ENCODE assay signal across 14 cellular contexts in the genomic region with DNA sequence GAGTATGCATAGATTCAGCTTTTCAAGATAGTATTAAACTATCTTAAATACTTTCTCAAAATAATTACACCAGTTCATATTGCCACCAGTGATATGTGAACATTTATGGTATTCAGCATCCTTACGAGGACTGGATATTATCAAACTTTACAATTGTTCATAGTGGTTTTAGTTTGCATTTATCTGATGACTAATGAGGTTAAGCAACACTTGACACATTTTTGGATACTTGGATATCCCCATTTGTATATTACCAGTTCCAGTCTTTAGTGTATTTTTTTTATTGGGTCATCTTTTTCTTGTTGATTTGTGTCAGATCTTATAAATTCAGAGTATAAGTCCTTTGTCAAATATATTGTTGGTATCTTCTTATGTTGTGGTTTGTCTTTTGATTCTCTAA.
DNase-seq lines count a peak whose midpoint lies in the region; FAIRE-seq and TF ChIP-seq lines count a peak whose summit lies in the region.
"Had no signal": no experiment of that assay in that cellular context is flagged by ENCODE, and none has a peak within 500 bp of the region (broad histone marks: within the 10 kb centered on the region; RNA-seq: fewer than 3 reads in every experiment).

No MANE protein-coding gene starts in this region.

- H3K27ac ChIP-seq in 22Rv1 (peak overlapping the region; percentile 44), astrocyte (ENCODE audit: low read depth, low read length) (no peak overlapping the region), fibroblast of lung (ENCODE audit: insufficient read depth, low read length) (no peak overlapping the region)
- H3K27ac ChIP-seq: BLaER1 had no signal

- H3K9me3 ChIP-seq in astrocyte (ENCODE audit: insufficient read depth, low read depth, low read length) (no peaks in the 10 kb centered on the region), fibroblast of lung (ENCODE audit: control insufficient read depth, insufficient read depth, low read depth, low read length) (no peaks in the 10 kb centered on the region)
- H3K9me3 ChIP-seq: BLaER1, Caco-2 had no signal

- H3K4me1 Mint-ChIP-seq in astrocyte (ENCODE audit: low read depth, unreplicated experiment), result peaks cover 2% of the 10 kb centered on the region
- H3K4me1 Mint-ChIP-seq: CD8-positive, alpha-beta memory T cell had no signal

- H3K27me3 ChIP-seq in astrocyte (ENCODE audit: insufficient read depth, low read length), result no peaks in the 10 kb centered on the region
- no peaks in the 10 kb centered on the region for H3K27me3 ChIP-seq in fibroblast of lung (ENCODE audit: control insufficient read depth, insufficient read depth, low read length)
- H3K27me3 ChIP-seq: BLaER1 had no signal

- H3K4me3 ChIP-seq in astrocyte (ENCODE audit: insufficient read depth, low read depth, low read length) (no peak overlapping the region), fibroblast of lung (replicated peaks in 1 of 4; ENCODE audit: control extremely low read depth in 1 of 4, insufficient read depth in 1 of 4, low read depth in 3 of 4, low read length in 4 of 4) (no peak overlapping the region)
- H3K4me3 ChIP-seq: BLaER1 had no signal

- H3K36me3 Mint-ChIP-seq in astrocyte (ENCODE audit: low read depth, unreplicated experiment), result no peaks in the 10 kb centered on the region
- H3K36me3 Mint-ChIP-seq: CD8-positive, alpha-beta memory T cell had no signal

- DNase-seq in astrocyte (ENCODE audit: low read depth) (peak; percentile 63), fibroblast of lung (ENCODE audit: low read depth in 2 of 2) (peak; percentile 67 to 80), RPMI8226 (no peak), middle frontal gyrus (ENCODE audit: extremely low spot score, low spot score) (no peak), GM10266 (ENCODE audit: extremely low spot score) (no peak)
- DNase-seq: 8988T; AML-193; Caco-2; CD8-positive, alpha-beta memory T cell; GF-D8; HCEC 1CT had no signal

- FAIRE-seq in astrocyte (lab: Jason Lieb, UNC) (no peak), islet of Langerhans (lab: Jason Lieb, UNC) (peak; percentile 79)

- H3K79me2 ChIP-seq in astrocyte (ENCODE audit: insufficient read depth, low read length) (no peaks in the 10 kb centered on the region), fibroblast of lung (ENCODE audit: control insufficient read depth, insufficient read depth, low read length) (no peaks in the 10 kb centered on the region)

- TF ChIP-seq CTCF in 22Rv1 (IDR thresholded peaks at IDR 0.05) (no peak), astrocyte (IDR thresholded peaks at IDR 0.05; ENCODE audit: insufficient read depth, low read depth, low read length) (no peak), fibroblast of lung (conservative IDR thresholded peaks at IDR 0.05 in 1 of 2, IDR thresholded peaks at IDR 0.05 in 1 of 2; ENCODE audit: low read depth in 1 of 2, low read length in 2 of 2) (no peak), GM10266 (IDR thresholded peaks at IDR 0.05; ENCODE audit: control insufficient read depth, insufficient read depth, low read depth, missing control alignments) (no peak)

- no peaks in the 10 kb centered on the region for H4K20me1 ChIP-seq in astrocyte (ENCODE audit: insufficient read depth, low read length)
- no peaks in the 10 kb centered on the region for H4K20me1 ChIP-seq in fibroblast of lung (ENCODE audit: control insufficient read depth, extremely low read depth, insufficient read depth, low read length)
- H4K20me1 ChIP-seq: BLaER1 had no signal

- H3K4me1 ChIP-seq in astrocyte (ENCODE audit: insufficient read depth, low read length), result no peaks in the 10 kb centered on the region
- no peaks in the 10 kb centered on the region for H3K4me1 ChIP-seq in fibroblast of lung (ENCODE audit: control insufficient read depth, extremely low read depth, insufficient read depth, low read length)
- H3K4me1 ChIP-seq: BLaER1, Caco-2 had no signal

- no peak overlapping the region for H3K9ac ChIP-seq in astrocyte (ENCODE audit: low read length)
- H3K9ac ChIP-seq in fibroblast of lung (ENCODE audit: insufficient read depth, low read length), result no peak overlapping the region
- H3K9ac ChIP-seq: BLaER1 had no signal

- no peaks in the 10 kb centered on the region for H3K27me3 Mint-ChIP-seq in astrocyte (ENCODE audit: low read depth, unreplicated experiment)
- H3K27me3 Mint-ChIP-seq: CD8-positive, alpha-beta memory T cell had no signal

- H2AFZ ChIP-seq in astrocyte (ENCODE audit: low read depth, low read length), result no peak overlapping the region
- no peak overlapping the region for H2AFZ ChIP-seq in fibroblast of lung (ENCODE audit: low read length)

- no peak overlapping the region for H3K27ac Mint-ChIP-seq in astrocyte (ENCODE audit: unreplicated experiment)
- H3K27ac Mint-ChIP-seq: CD8-positive, alpha-beta memory T cell had no signal

- H3K36me3 ChIP-seq in astrocyte (ENCODE audit: insufficient read depth, low read length) (no peaks in the 10 kb centered on the region), fibroblast of lung (ENCODE audit: control insufficient read depth, insufficient read depth, low read length) (no peaks in the 10 kb centered on the region)
- H3K36me3 ChIP-seq: BLaER1 had no signal

- no peak overlapping the region for H3K4me3 Mint-ChIP-seq in astrocyte (ENCODE audit: unreplicated experiment)
- H3K4me3 Mint-ChIP-seq: CD8-positive, alpha-beta memory T cell had no signal

- no peaks in the 10 kb centered on the region for H3K9me3 Mint-ChIP-seq in astrocyte (ENCODE audit: unreplicated experiment)

- H3K4me2 ChIP-seq in astrocyte (ENCODE audit: low read length) (no peak overlapping the region), fibroblast of lung (ENCODE audit: extremely low read depth, insufficient read depth, low read length) (no peak overlapping the region)
- H3K4me2 ChIP-seq: BLaER1 had no signal

Comparison
In these comparisons a context has a peak if more than half of its experiments do, and no peak if none do; other contexts are left out.
1. DNase-seq: peak in astrocyte (single experiment) and fibroblast of lung (2 of 2); none in RPMI8226 (single experiment), middle frontal gyrus (single experiment) and GM10266 (single experiment).